11 cellular contexts compared by ENCODE assay signal in genomic region chr20:3043381-3043780, GRCh38. TPM values are rescaled to one million over a fixed set of nuclear protein-coding genes. Genes with fewer than 3 reads are reported as not detected.
DNase-seq lines count a peak whose midpoint lies in the region; ATAC-seq and TF ChIP-seq lines count a peak whose summit lies in the region.
"Had no signal": no experiment of that assay in that cellular context is flagged by ENCODE, and none has a peak within 500 bp of the region (broad histone marks: within the 10 kb centered on the region; RNA-seq: fewer than 3 reads in every experiment).

A gene with protein sequence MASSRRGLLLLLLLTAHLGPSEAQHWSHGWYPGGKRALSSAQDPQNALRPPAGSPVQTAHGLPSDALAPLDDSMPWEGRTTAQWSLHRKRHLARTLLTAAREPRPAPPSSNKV (plus strand): TSS chr20:3043622. CDS start chr20:3044415, 793 bp downstream.

- H3K4me1 Mint-ChIP-seq in CD8-positive, alpha-beta memory T cell: peaks cover 16 to 28% (median 24%) of the 10 kb centered on the region in 3 donors
- H3K4me1 Mint-ChIP-seq in T-cell: peaks cover 16 to 21% (median 20%) of the 10 kb centered on the region in 3 donors

- CTCF ChIA-PET in CD8-positive, alpha-beta memory T cell (lab: Charles Lee): interaction anchor here (0.9 kb wide), 1 partner anchor 10 kb away, joined by 4 read pairs; no protein-coding TSS in a partner anchor
- CTCF ChIA-PET in T-cell (lab: Charles Lee): no interaction called here

- H3K4me3 Mint-ChIP-seq in CD8-positive, alpha-beta memory T cell: peak within 1 kb of the TSS in 2 of 7 donors; percentile 88 to 92
- peak within 1 kb of the TSS; percentile 13 to 79 (median 34) for H3K4me3 Mint-ChIP-seq in T-cell

- POLR2A ChIA-PET in CD8-positive, alpha-beta memory T cell (lab: Charles Lee): interaction anchor here (0.6 to 0.7 kb wide), 2 partner anchors 10 to 395 kb away, joined by 3 to 5 read pairs; no protein-coding TSS in a partner anchor
- POLR2A ChIA-PET in T-cell (lab: Charles Lee): interaction anchor here in 1 of 2 donors (0.6 kb wide), 1 partner anchor 1069 kb away, joined by 3 read pairs; no protein-coding TSS in a partner anchor

- no peak for TF ChIP-seq POLR2A in sigmoid colon (IDR thresholded peaks at IDR 0.05)

- no peaks in the 10 kb centered on the region for H3K27me3 ChIP-seq in CD8-positive, alpha-beta memory T cell (ENCODE audit: insufficient read depth, low read length, poor library complexity, severe bottlenecking)
- H3K27me3 ChIP-seq in fibroblast of lung (ENCODE audit: control insufficient read depth, insufficient read depth, low read length) (no peaks in the 10 kb centered on the region), sigmoid colon (no peaks in the 10 kb centered on the region)

- H3K9me3 Mint-ChIP-seq in CD8-positive, alpha-beta memory T cell: no peaks in the 10 kb centered on the region
- no peaks in the 10 kb centered on the region for H3K9me3 Mint-ChIP-seq in T-cell

- ATAC-seq in T-cell (replicated peaks in 1 of 4) (no peak), HG02973 (IDR thresholded peaks at IDR 0.05; ENCODE audit: unreplicated experiment) (no peak)
- ATAC-seq: activated CD8-positive, alpha-beta T cell treated with anti-CD3 and anti-CD28 coated beads, Interleukin-2, amount 10 ng/mL, durations not matched to agents 7 days and 5 days had no signal

- H3K36me3 Mint-ChIP-seq in CD8-positive, alpha-beta memory T cell: peaks cover 0 to 43% (median 14%) of the 10 kb centered on the region in 3 donors
- H3K36me3 Mint-ChIP-seq in T-cell: peaks cover 17% of the 10 kb centered on the region

- no peak within 1 kb of the TSS for H3K9ac ChIP-seq in fibroblast of lung (ENCODE audit: insufficient read depth, low read length)

- no peaks in the 10 kb centered on the region for H4K20me1 ChIP-seq in fibroblast of lung (ENCODE audit: control insufficient read depth, extremely low read depth, insufficient read depth, low read length)

- no peaks in the 10 kb centered on the region for H3K9me3 ChIP-seq in CD8-positive, alpha-beta memory T cell (ENCODE audit: low read length)
- H3K9me3 ChIP-seq in fibroblast of lung (ENCODE audit: control insufficient read depth, insufficient read depth, low read depth, low read length): no peaks in the 10 kb centered on the region
- no peaks in the 10 kb centered on the region for H3K9me3 ChIP-seq in sigmoid colon

- H2AFZ ChIP-seq in fibroblast of lung (ENCODE audit: low read length): no peak within 1 kb of the TSS

- WGBS in sigmoid colon, 2 donors: 83 to 85% methylated on average over 4 of the region's 4 CpGs

- no peak for TF ChIP-seq CTCF in fibroblast of lung (conservative IDR thresholded peaks at IDR 0.05 in 1 of 2, IDR thresholded peaks at IDR 0.05 in 1 of 2; ENCODE audit: low read depth in 1 of 2, low read length in 2 of 2)
- no peak for TF ChIP-seq CTCF in sigmoid colon (IDR thresholded peaks at IDR 0.05)

- H3K4me1 ChIP-seq in CD8-positive, alpha-beta memory T cell (ENCODE audit: insufficient read depth, low read length): peaks cover 15% of the 10 kb centered on the region
- H3K4me1 ChIP-seq in fibroblast of lung (ENCODE audit: control insufficient read depth, extremely low read depth, insufficient read depth, low read length): peaks cover 11% of the 10 kb centered on the region
- peaks cover 0 to 19% (median 18%) of the 10 kb centered on the region in 4 donors for H3K4me1 ChIP-seq in sigmoid colon

- no peak for DNase-seq in CD8-positive, alpha-beta memory T cell
- DNase-seq in T-cell: no peak
- no peak for DNase-seq in fibroblast of lung (ENCODE audit: low read depth in 2 of 2)
- DNase-seq in sigmoid colon: no peak
- no peak for DNase-seq in anterior cingulate cortex (lab: John Stamatoyannopoulos, UW)
- DNase-seq in retina: no peak
- no peak for DNase-seq in superior temporal gyrus (ENCODE audit: extremely low spot score)
- DNase-seq: activated CD8-positive, alpha-beta T cell treated with anti-CD3 and anti-CD28 coated beads, Interleukin-2, amount 10 ng/mL, durations not matched to agents 7 days and 5 days; DMS 273 treated with DMSO at 0.1 percent for 48 hours; NCI-H187 treated with DMSO at 0.1 percent for 48 hours had no signal

- H3K4me2 ChIP-seq in fibroblast of lung (ENCODE audit: extremely low read depth, insufficient read depth, low read length): no peak within 1 kb of the TSS

- H3K27me3 Mint-ChIP-seq in CD8-positive, alpha-beta memory T cell: peaks cover 0 to 3% of the 10 kb centered on the region in 2 donors
- no peaks in the 10 kb centered on the region for H3K27me3 Mint-ChIP-seq in T-cell

- peak within 1 kb of the TSS in 5 of 8 donors; percentile 14 to 52 (median 52) for H3K27ac Mint-ChIP-seq in CD8-positive, alpha-beta memory T cell
- peak within 1 kb of the TSS in 1 of 2 donors; percentile 28 for H3K27ac Mint-ChIP-seq in T-cell

- H3K4me3 ChIP-seq in CD8-positive, alpha-beta memory T cell (ENCODE audit: low read length): no peak within 1 kb of the TSS
- H3K4me3 ChIP-seq in fibroblast of lung (replicated peaks in 1 of 4; ENCODE audit: control extremely low read depth in 1 of 4, insufficient read depth in 1 of 4, low read depth in 3 of 4, low read length in 4 of 4) (no peak within 1 kb of the TSS), sigmoid colon (no peak within 1 kb of the TSS)

- H3K79me2 ChIP-seq in fibroblast of lung (ENCODE audit: control insufficient read depth, insufficient read depth, low read length): peaks cover 9% of the 10 kb centered on the region

- intact Hi-C loops in sigmoid colon (cut with DNase I): no loop called here

- H3K27ac ChIP-seq in CD8-positive, alpha-beta memory T cell (ENCODE audit: low read depth, low read length): no peak within 1 kb of the TSS
- peak within 1 kb of the TSS; percentile 9 for H3K27ac ChIP-seq in fibroblast of lung (ENCODE audit: insufficient read depth, low read length)
- peak within 1 kb of the TSS; percentile 45 to 61 (median 56) for H3K27ac ChIP-seq in sigmoid colon

- TF ChIP-seq EP300 in sigmoid colon (IDR thresholded peaks at IDR 0.05): no peak

- H3K36me3 ChIP-seq in CD8-positive, alpha-beta memory T cell (ENCODE audit: insufficient read depth, low read length): peaks cover 16% of the 10 kb centered on the region
- H3K36me3 ChIP-seq in fibroblast of lung (ENCODE audit: control insufficient read depth, insufficient read depth, low read length): peaks cover 12% of the 10 kb centered on the region
- peaks cover 7 to 32% (median 10%) of the 10 kb centered on the region in 4 donors for H3K36me3 ChIP-seq in sigmoid colon

RNA-seq across cellular contexts. Expression of the gene that starts here (rescaled TPM):
- under 1 TPM; 0.42 to 0.90 TPM for total RNA-seq in CD8-positive, alpha-beta memory T cell
- polyA plus RNA-seq in CD8-positive, alpha-beta memory T cell: not detected
- total RNA-seq in T-cell (1 to 10 TPM in 4 of 5 donors, under 1 TPM in 1; 0.60 to 3.4 (median 1.8) TPM), fibroblast of lung (not detected in 2 replicates), sigmoid colon (1 to 10 TPM in 1 of 4 donors, not detected in 3; 1.6 TPM)
- polyA plus RNA-seq in fibroblast of lung (not detected in 2 replicates), sigmoid colon (1 to 10 TPM in 1 of 3 donors, under 1 TPM in 1, not detected in 1; 0.34 to 8.4 TPM)
- not detected in 2 replicates for polyA plus RNA-seq in fibroblast of lung (2012)
- not detected in 2 replicates for polyA minus RNA-seq in fibroblast of lung (ENCODE audit: low replicate concordance)
